23 cellular contexts compared by ENCODE assay signal in the genomic region with DNA sequence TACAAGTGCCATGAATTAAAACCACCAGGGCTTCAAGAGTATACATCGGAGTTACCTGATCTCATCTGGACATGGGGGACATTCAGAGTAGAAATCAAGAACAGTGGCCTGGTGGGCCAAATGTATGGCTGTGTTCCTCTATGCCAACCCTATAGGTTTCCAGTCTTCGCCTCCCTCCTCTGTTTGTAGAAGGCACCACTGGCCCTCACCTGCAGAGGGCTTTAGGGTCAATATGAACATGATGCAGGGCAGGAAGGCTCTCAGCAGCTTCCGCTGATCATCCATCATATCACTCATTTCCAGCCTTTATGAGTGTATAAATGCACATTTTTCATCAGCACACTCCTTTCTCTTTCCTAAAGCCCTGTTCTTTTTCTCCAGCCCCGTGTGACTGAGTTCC.
"Had no signal": no experiment of that assay in that cellular context is flagged by ENCODE, and none has a peak within 500 bp of the region (broad histone marks: within the 10 kb centered on the region; RNA-seq: fewer than 3 reads in every experiment).

No MANE protein-coding gene starts in this region.

- H3K27me3 ChIP-seq: colonic mucosa, dorsolateral prefrontal cortex, esophagus squamous epithelium, gastrocnemius medialis, neutrophil, thyroid gland had no signal

- H3K36me3 Mint-ChIP-seq: activated CD4-positive, alpha-beta memory T cell treated with anti-CD3 and anti-CD28 coated beads for 36 hours; activated naive CD4-positive, alpha-beta T cell treated with anti-CD3 and anti-CD28 coated beads, Interleukin-2, amount 10 ng/mL, durations not matched to agents 7 days and 5 days had no signal

- ATAC-seq: gastrocnemius medialis, left cardiac atrium, pancreas, right cardiac atrium had no signal

- H3K4me1 Mint-ChIP-seq: activated naive CD4-positive, alpha-beta T cell treated with anti-CD3 and anti-CD28 coated beads, Interleukin-2, amount 10 ng/mL, durations not matched to agents 7 days and 5 days; nephron had no signal

- FAIRE-seq: bronchial epithelial cell, pancreas had no signal

- DNase-seq: activated CD4-positive, alpha-beta memory T cell treated with anti-CD3 and anti-CD28 coated beads for 36 hours; activated CD4-positive, alpha-beta T cell treated with anti-CD3 and anti-CD28 coated beads for 4 hours; activated effector memory CD4-positive, alpha-beta T cell treated with anti-CD3 and anti-CD28 coated beads, Interleukin-2, amount 50 U/mL, for 16 hours; activated naive CD4-positive, alpha-beta T cell treated with anti-CD3 and anti-CD28 coated beads, Interleukin-2, amount 10 ng/mL, durations not matched to agents 7 days and 5 days; amygdala; colonic mucosa; dorsolateral prefrontal cortex; esophagus squamous epithelium; gastrocnemius medialis; hippocampal formation; islet precursor cell; left cardiac atrium; pancreas; right cardiac atrium; stimulated activated CD4-positive, alpha-beta T cell treated with anti-CD3 and anti-CD28 coated beads, Interleukin-1b, Interleukin-23, amount 100 ng/mL, for 48 hours; substantia nigra; thyroid gland had no signal

- H3K27ac Mint-ChIP-seq: activated CD4-positive, alpha-beta memory T cell treated with anti-CD3 and anti-CD28 coated beads for 36 hours; activated naive CD4-positive, alpha-beta T cell treated with anti-CD3 and anti-CD28 coated beads, Interleukin-2, amount 10 ng/mL, durations not matched to agents 7 days and 5 days; nephron; stimulated activated naive CD8-positive, alpha-beta T cell treated with anti-CD3 and anti-CD28 coated beads, Interleukin-15, Interleukin-2, amounts not matched to agents 100 ng/mL and 50 ng/mL, for 24 hours; T-helper 2 cell treated with Interferon-gamma antibody and Interleukin-4, amounts not matched to agents 5 μg/mL and 100 μg/mL, for 36 hours had no signal

- H3K27ac ChIP-seq: colonic mucosa, dorsolateral prefrontal cortex, esophagus squamous epithelium, gastrocnemius medialis, neutrophil, pancreas, skin epidermis, thyroid gland had no signal

- H3K36me3 ChIP-seq: colonic mucosa, esophagus squamous epithelium, gastrocnemius medialis, neutrophil, pancreas, thyroid gland had no signal

- H3K27me3 Mint-ChIP-seq: activated CD4-positive, alpha-beta memory T cell treated with anti-CD3 and anti-CD28 coated beads for 36 hours; activated naive CD4-positive, alpha-beta T cell treated with anti-CD3 and anti-CD28 coated beads, Interleukin-2, amount 10 ng/mL, durations not matched to agents 7 days and 5 days; stimulated activated naive CD8-positive, alpha-beta T cell treated with anti-CD3 and anti-CD28 coated beads, Interleukin-15, Interleukin-2, amounts not matched to agents 100 ng/mL and 50 ng/mL, for 24 hours had no signal

- H3K4me3 Mint-ChIP-seq: activated CD4-positive, alpha-beta memory T cell treated with anti-CD3 and anti-CD28 coated beads for 36 hours; activated naive CD4-positive, alpha-beta T cell treated with anti-CD3 and anti-CD28 coated beads, Interleukin-2, amount 10 ng/mL, durations not matched to agents 7 days and 5 days; nephron; stimulated activated naive CD8-positive, alpha-beta T cell treated with anti-CD3 and anti-CD28 coated beads, Interleukin-15, Interleukin-2, amounts not matched to agents 100 ng/mL and 50 ng/mL, for 24 hours; T-helper 2 cell treated with Interferon-gamma antibody and Interleukin-4, amounts not matched to agents 5 μg/mL and 100 μg/mL, for 36 hours had no signal

- H3K4me3 ChIP-seq: colonic mucosa, dorsolateral prefrontal cortex, esophagus squamous epithelium, gastrocnemius medialis, pancreas, skin epidermis, thyroid gland had no signal

- H3K9me3 ChIP-seq: colonic mucosa, esophagus squamous epithelium, gastrocnemius medialis, neutrophil, pancreas, thyroid gland had no signal

- H3K4me1 ChIP-seq: colonic mucosa, esophagus squamous epithelium, gastrocnemius medialis, pancreas, thyroid gland had no signal
